In genomic region chr5:57692582-57693487, GRCh38 we compare ENCODE assay signal across 8 cellular contexts.
DNase-seq lines count a peak whose midpoint lies in the region; ATAC-seq and TF ChIP-seq lines count a peak whose summit lies in the region.

No MANE protein-coding gene starts in this region.

- ATAC-seq in HG02970 (IDR thresholded peaks at IDR 0.05; ENCODE audit: low FRiP score, unreplicated experiment) (peak; percentile 53), GM21576 (IDR thresholded peaks at IDR 0.05; ENCODE audit: unreplicated experiment) (no peak)

- H3K4me1 ChIP-seq in osteoblast (ENCODE audit: insufficient read depth, low read length): peaks cover 22% of the 10 kb centered on the region
- no peaks in the 10 kb centered on the region for H3K4me1 ChIP-seq in prostate gland (replicated peaks)

- H3K79me2 ChIP-seq in osteoblast (ENCODE audit: insufficient read depth, low read length): no peaks in the 10 kb centered on the region

- no peak overlapping the region for H3K27ac ChIP-seq in WERI-Rb-1
- peak overlapping the region; percentile 65 for H3K27ac ChIP-seq in osteoblast (ENCODE audit: low read depth, low read length)
- no peak overlapping the region for H3K27ac ChIP-seq in prostate gland

- intact Hi-C loops in prostate gland (cut with DNase I): no loop called here

- peak; percentile 97 for DNase-seq in Daoy (ENCODE audit: low read depth)
- DNase-seq in WERI-Rb-1: peak; percentile 36
- DNase-seq in foreskin melanocyte: peak; percentile 98
- DNase-seq in osteoblast (ENCODE audit: insufficient read length, low spot score, missing footprints): peak; percentile 87
- DNase-seq in prostate gland (ENCODE audit: low spot score): no peak
- DNase-seq in stimulated activated naive CD4-positive, alpha-beta T cell treated with Interleukin-2 at 50 U/mL for 16 hours (lab: John Stamatoyannopoulos, UW): no peak

- no peak overlapping the region for H3K4me3 ChIP-seq in WERI-Rb-1 (ENCODE audit: low read depth, low read length)
- no peak overlapping the region for H3K4me3 ChIP-seq in osteoblast (ENCODE audit: insufficient read depth, low read length)
- H3K4me3 ChIP-seq in prostate gland: no peak overlapping the region

- H2AFZ ChIP-seq in osteoblast (ENCODE audit: low read length): peak overlapping the region; percentile 32

- H4K20me1 ChIP-seq in osteoblast (ENCODE audit: insufficient read depth, low read length): no peaks in the 10 kb centered on the region

- H3K27me3 ChIP-seq in WERI-Rb-1 (ENCODE audit: insufficient read depth, low read depth, severe bottlenecking) (no peaks in the 10 kb centered on the region), osteoblast (ENCODE audit: insufficient read depth, low read length) (no peaks in the 10 kb centered on the region), prostate gland (replicated peaks; ENCODE audit: insufficient read depth) (no peaks in the 10 kb centered on the region)

- H3K9me3 ChIP-seq in WERI-Rb-1 (ENCODE audit: severe bottlenecking) (no peaks in the 10 kb centered on the region), osteoblast (ENCODE audit: low read depth, low read length) (no peaks in the 10 kb centered on the region), prostate gland (no peaks in the 10 kb centered on the region)

- TF ChIP-seq POLR2A in prostate gland (IDR thresholded peaks at IDR 0.05): no peak

- WGBS in prostate gland: 70% methylated on average over 6 of the region's 6 CpGs

- peak overlapping the region; percentile 51 for H3K4me2 ChIP-seq in osteoblast (ENCODE audit: insufficient read depth, low read length)

- H3K36me3 ChIP-seq in WERI-Rb-1 (no peaks in the 10 kb centered on the region), osteoblast (ENCODE audit: insufficient read depth, low read length) (no peaks in the 10 kb centered on the region), prostate gland (no peaks in the 10 kb centered on the region)

- TF ChIP-seq CTCF in WERI-Rb-1 (IDR thresholded peaks at IDR 0.05; ENCODE audit: low read depth, low read length): no peak
- TF ChIP-seq CTCF in osteoblast (IDR thresholded peaks at IDR 0.05; ENCODE audit: extremely low read depth, low read depth, low read length): no peak
- no peak for TF ChIP-seq CTCF in prostate gland (IDR thresholded peaks at IDR 0.05)

Comparison
In these comparisons a context has a peak if more than half of its experiments do, and no peak if none do; other contexts are left out.
1. DNase-seq: peak in Daoy (single experiment), WERI-Rb-1 (single experiment), foreskin melanocyte (single experiment) and osteoblast (single experiment); none in prostate gland (single experiment) and stimulated activated naive CD4-positive, alpha-beta T cell treated with Interleukin-2 at 50 U/mL for 16 hours (single experiment).